In genomic region chr12:58833844-58834243, GRCh38 we compare ENCODE assay signal across 9 cellular contexts.
A peak's percentile ranks its signal among the peaks of the same experiment; 100 is the strongest.
DNase-seq lines count a peak whose midpoint lies in the region; TF ChIP-seq lines count a peak whose summit lies in the region.
"Had no signal": no experiment of that assay in that cellular context is flagged by ENCODE, and none has a peak within 500 bp of the region (broad histone marks: within the 10 kb centered on the region; RNA-seq: fewer than 3 reads in every experiment).

No MANE protein-coding gene starts in this region.

- intact Hi-C loops in colonic mucosa (cut with DNase I): no loop called here

- no peaks in the 10 kb centered on the region for H3K9me3 ChIP-seq in colonic mucosa

- H3K27ac ChIP-seq in colonic mucosa: no peak overlapping the region

- no peaks in the 10 kb centered on the region for H3K36me3 ChIP-seq in colonic mucosa

- TF ChIP-seq CTCF in colonic mucosa (IDR thresholded peaks at IDR 0.05): no peak

- peak; percentile 28 for DNase-seq in NCI-H2107 treated with DMSO at 0.1 percent for 48 hours (lab: John Stamatoyannopoulos, UW; ENCODE audit: unreplicated experiment)
- DNase-seq in NCI-H2107 (lab: John Stamatoyannopoulos, UW): no peak
- peak; percentile 77 for DNase-seq in NCI-H2029 treated with DMSO at 0.1 percent for 48 hours (lab: John Stamatoyannopoulos, UW)
- DNase-seq in SW480 (ENCODE audit: low spot score): peak; percentile 7
- DNase-seq in putamen (ENCODE audit: low spot score): peak; percentile 15
- DNase-seq in NCI-H526 (lab: John Stamatoyannopoulos, UW): no peak
- DNase-seq in NCI-H1930 (lab: John Stamatoyannopoulos, UW): no peak
- no peak for DNase-seq in colonic mucosa
- DNase-seq: DND-41 had no signal

- H3K27me3 ChIP-seq in colonic mucosa: no peaks in the 10 kb centered on the region

- no peak overlapping the region for H3K9ac ChIP-seq in colonic mucosa (ENCODE audit: low read depth in 2 of 2, low read length in 2 of 2)

- no peaks in the 10 kb centered on the region for H3K4me1 ChIP-seq in colonic mucosa

- no peak overlapping the region for H3K4me3 ChIP-seq in colonic mucosa

Comparison
In these comparisons a context has a peak if more than half of its experiments do, and no peak if none do; other contexts are left out.
1. DNase-seq: peak in NCI-H2107 treated with DMSO at 0.1 percent for 48 hours (single experiment), NCI-H2029 treated with DMSO at 0.1 percent for 48 hours (single experiment), SW480 (single experiment) and putamen (single experiment); none in NCI-H2107 (single experiment), NCI-H526 (0 of 2), NCI-H1930 (0 of 2) and colonic mucosa (single experiment).